In the genomic region with DNA sequence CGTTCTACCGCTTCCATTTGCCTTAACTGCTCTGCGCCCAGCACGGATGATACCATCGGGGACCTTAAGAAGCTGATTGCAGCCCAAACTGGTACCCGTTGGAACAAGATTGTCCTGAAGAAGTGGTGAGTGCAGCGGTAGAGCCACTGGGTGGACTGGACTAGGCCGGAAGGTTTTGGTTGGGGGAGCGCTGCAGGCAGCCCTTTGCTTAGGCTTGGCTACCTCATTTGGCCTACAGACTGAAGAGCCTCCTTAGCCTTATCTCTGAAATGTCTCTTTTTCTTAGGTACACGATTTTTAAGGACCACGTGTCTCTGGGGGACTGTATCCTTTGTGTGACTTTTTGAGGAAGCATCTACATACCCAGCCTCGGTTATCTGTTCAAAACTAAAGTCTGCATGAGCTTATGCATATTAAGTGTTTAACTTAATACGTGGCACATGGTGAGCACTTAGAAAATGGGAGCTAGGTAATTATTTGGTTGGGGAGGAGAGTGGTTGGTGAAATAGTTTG, we compare ENCODE assay signal across 9 cellular contexts. TPM values are rescaled to one million over a fixed set of nuclear protein-coding genes. Genes with fewer than 3 reads are reported as not detected.
DNase-seq lines count a peak whose midpoint lies in the region; ATAC-seq, FAIRE-seq and TF ChIP-seq lines count a peak whose summit lies in the region.
"Had no signal": no experiment of that assay in that cellular context is flagged by ENCODE, and none has a peak within 500 bp of the region (broad histone marks: within the 10 kb centered on the region; RNA-seq: fewer than 3 reads in every experiment).

No MANE protein-coding gene starts in this region.

- TF ChIP-seq EP300 in suprapubic skin (IDR thresholded peaks at IDR 0.05) = no peak

- peak overlapping the region; percentile 97 for H3K4me2 ChIP-seq in keratinocyte (ENCODE audit: control insufficient read depth, extremely low read depth, insufficient read depth, low read depth, low read length)

- peak overlapping the region; percentile 68 for H2AFZ ChIP-seq in keratinocyte (ENCODE audit: control insufficient read depth, low read length)

- H3K4me3 ChIP-seq in keratinocyte (ENCODE audit: control insufficient read depth in 2 of 3, extremely low read depth in 1 of 3, insufficient read depth in 2 of 3, low read depth in 1 of 3, low read length in 3 of 3) (peak overlapping the region; percentile 70 to 98 (median 97)), suprapubic skin (peak overlapping the region; percentile 96)

- peaks cover 8% of the 10 kb centered on the region in 2 experiments for H3K36me3 ChIP-seq in keratinocyte (ENCODE audit: control insufficient read depth in 2 of 2, extremely low read depth in 1 of 2, insufficient read depth in 2 of 2, low read length in 2 of 2)
- peaks cover 17% of the 10 kb centered on the region for H3K36me3 ChIP-seq in suprapubic skin

- no peaks in the 10 kb centered on the region for H3K9me1 ChIP-seq in keratinocyte (ENCODE audit: control insufficient read depth, extremely low read depth, insufficient read depth, low read length)

- H3K9me3 ChIP-seq in keratinocyte (ENCODE audit: control insufficient read depth, low read depth, low read length) (no peaks in the 10 kb centered on the region), suprapubic skin (no peaks in the 10 kb centered on the region)

- POLR2A ChIA-PET in activated CD4-positive, alpha-beta T cell treated with anti-CD3 and anti-CD28 coated beads for 36 hours (lab: Charles Lee) = interaction anchor here (0.8 kb wide), 1 partner anchor 19 kb away, joined by 3 read pairs; no protein-coding TSS in a partner anchor

- dilution Hi-C loops in keratinocyte (cut with MboI; ENCODE audit: extremely low pct_ligation_motif_present, low sequenced_read_pairs) = no loop called here

- CTCF ChIA-PET in activated CD4-positive, alpha-beta T cell treated with anti-CD3 and anti-CD28 coated beads for 36 hours (lab: Charles Lee) = interaction anchor here (0.6 to 1.3 kb wide), 3 partner anchors 16 to 205 kb away, joined by 3 read pairs; no protein-coding TSS in a partner anchor

- peak overlapping the region; percentile 98 for H3K4me3 Mint-ChIP-seq in activated CD4-positive, alpha-beta T cell treated with anti-CD3 and anti-CD28 coated beads for 36 hours
- H3K4me3 Mint-ChIP-seq in activated T-helper 17 cell treated with anti-CD3 and anti-CD28 coated beads, Interleukin-2, amount 50 U/mL, for 72 hours = peak overlapping the region; percentile 96

- H4K20me1 ChIP-seq in keratinocyte (ENCODE audit: control insufficient read depth, extremely low read depth, insufficient read depth, low read length) = no peaks in the 10 kb centered on the region

- H3K4me1 ChIP-seq in keratinocyte (ENCODE audit: control insufficient read depth, extremely low read depth, insufficient read depth, low read length) (peaks cover 6% of the 10 kb centered on the region), suprapubic skin (peaks cover 29% of the 10 kb centered on the region)

- DNase-seq in activated CD4-positive, alpha-beta T cell treated with anti-CD3 and anti-CD28 coated beads for 36 hours = no peak
- no peak for DNase-seq in activated CD4-positive, alpha-beta T cell treated with anti-CD3 and anti-CD28 coated beads for 1 hour
- no peak for DNase-seq in keratinocyte (ENCODE audit: low read depth, low spot score)
- DNase-seq in suprapubic skin (ENCODE audit: low spot score in 2 of 2) = no peak
- no peak for DNase-seq in DMS53 (lab: John Stamatoyannopoulos, UW)
- DNase-seq in NOMO-1 (lab: John Stamatoyannopoulos, UW; ENCODE audit: unreplicated experiment in 2 of 2) = no peak
- DNase-seq: NCI-H1105 treated with DMSO at 0.1 percent for 48 hours had no signal

- H3K27ac ChIP-seq in keratinocyte (ENCODE audit: control insufficient read depth, insufficient read depth, low read length) (peak overlapping the region; percentile 60), suprapubic skin (no peak overlapping the region)

- H3K79me2 ChIP-seq in keratinocyte (ENCODE audit: control insufficient read depth, insufficient read depth, low read length) = peaks cover 48% of the 10 kb centered on the region

- H3K27ac Mint-ChIP-seq in activated CD4-positive, alpha-beta T cell treated with anti-CD3 and anti-CD28 coated beads for 36 hours = peak overlapping the region; percentile 97
- peak overlapping the region; percentile 97 for H3K27ac Mint-ChIP-seq in activated T-helper 17 cell treated with anti-CD3 and anti-CD28 coated beads, Interleukin-2, amount 50 U/mL, for 72 hours

- H3K27me3 ChIP-seq in keratinocyte (ENCODE audit: control insufficient read depth, extremely low read depth, insufficient read depth, low read length) (no peaks in the 10 kb centered on the region), suprapubic skin (no peaks in the 10 kb centered on the region)

- H3K36me3 Mint-ChIP-seq in activated CD4-positive, alpha-beta T cell treated with anti-CD3 and anti-CD28 coated beads for 36 hours (ENCODE audit: low read depth) = peaks cover 26% of the 10 kb centered on the region
- peaks cover 36% of the 10 kb centered on the region for H3K36me3 Mint-ChIP-seq in activated T-helper 17 cell treated with anti-CD3 and anti-CD28 coated beads, Interleukin-2, amount 50 U/mL, for 72 hours (ENCODE audit: low read depth)

- intact Hi-C loops in activated CD4-positive, alpha-beta T cell treated with anti-CD3 and anti-CD28 coated beads for 36 hours (cut with DNase I, micrococcal nuclease) = no loop called here

- H3K27me3 Mint-ChIP-seq in activated CD4-positive, alpha-beta T cell treated with anti-CD3 and anti-CD28 coated beads for 36 hours = no peaks in the 10 kb centered on the region
- no peaks in the 10 kb centered on the region for H3K27me3 Mint-ChIP-seq in activated T-helper 17 cell treated with anti-CD3 and anti-CD28 coated beads, Interleukin-2, amount 50 U/mL, for 72 hours

- ATAC-seq in activated CD4-positive, alpha-beta T cell treated with anti-CD3 and anti-CD28 coated beads for 36 hours = no peak
- no peak for ATAC-seq in activated T-helper 17 cell treated with anti-CD3 and anti-CD28 coated beads, Interleukin-2, amount 50 U/mL, for 72 hours (replicated peaks)
- no peak for ATAC-seq in GM19455 (IDR thresholded peaks at IDR 0.05; ENCODE audit: unreplicated experiment)

- no peaks in the 10 kb centered on the region for H3K9me3 Mint-ChIP-seq in activated CD4-positive, alpha-beta T cell treated with anti-CD3 and anti-CD28 coated beads for 36 hours (ENCODE audit: low read depth)
- H3K9me3 Mint-ChIP-seq in activated T-helper 17 cell treated with anti-CD3 and anti-CD28 coated beads, Interleukin-2, amount 50 U/mL, for 72 hours = no peaks in the 10 kb centered on the region

- 38% methylated on average over 12 of the region's 13 CpGs for WGBS in suprapubic skin

- FAIRE-seq in keratinocyte (lab: Jason Lieb, UNC) = no peak

- H3K4me1 Mint-ChIP-seq in activated CD4-positive, alpha-beta T cell treated with anti-CD3 and anti-CD28 coated beads for 36 hours = peaks cover 23% of the 10 kb centered on the region
- H3K4me1 Mint-ChIP-seq in activated T-helper 17 cell treated with anti-CD3 and anti-CD28 coated beads, Interleukin-2, amount 50 U/mL, for 72 hours = peaks cover 11% of the 10 kb centered on the region

- TF ChIP-seq POLR2A in suprapubic skin (IDR thresholded peaks at IDR 0.05) = no peak

- TF ChIP-seq CTCF in keratinocyte (optimal IDR thresholded peaks at IDR 0.05 in 1 of 3, IDR thresholded peaks at IDR 0.05 in 1 of 3, conservative IDR thresholded peaks at IDR 0.05 in 1 of 3; ENCODE audit: extremely low read depth in 1 of 3, insufficient read depth in 2 of 3, low read length in 3 of 3) (no peak), suprapubic skin (IDR thresholded peaks at IDR 0.05) (no peak)

- H3K9ac ChIP-seq in keratinocyte (ENCODE audit: control insufficient read depth, extremely low read depth, insufficient read depth, low read length) = peak overlapping the region; percentile 90

RNA-seq across cellular contexts. Expression of gene UBL5, which starts 0.9 kb away (rescaled TPM):
- total RNA-seq in activated CD4-positive, alpha-beta T cell treated with anti-CD3 and anti-CD28 coated beads for 36 hours = 100 to 1,000 TPM; 214 to 327 TPM
- 100 to 1,000 TPM; 247 to 395 TPM for total RNA-seq in activated T-helper 17 cell treated with anti-CD3 and anti-CD28 coated beads, Interleukin-2, amount 50 U/mL, for 72 hours
- polyA plus RNA-seq in keratinocyte = 995 to 1,153 TPM (median 1,097 TPM) in 3 replicates
- 149 TPM for polyA plus RNA-seq in keratinocyte (2011; ENCODE audit: low read depth)
- 957 and 1,326 TPM in 2 replicates for polyA plus RNA-seq in keratinocyte (2011; cell fraction: cytosol; rRNA removed)
- 394 and 589 TPM in 2 replicates for polyA plus RNA-seq in keratinocyte (2011; cell fraction: nucleus; rRNA removed)
- 696 and 1,022 TPM in 2 replicates for polyA plus RNA-seq in keratinocyte (2012; ENCODE audit: low replicate concordance)
- polyA minus RNA-seq in keratinocyte = 77.0 to 258 TPM (median 227 TPM) in 3 replicates
- 195 TPM for polyA minus RNA-seq in keratinocyte (2011; cell fraction: cytosol; rRNA and poly(A)+ RNA removed)
- 30.7 and 54.1 TPM in 2 replicates for polyA minus RNA-seq in keratinocyte (2011; cell fraction: nucleus; rRNA and poly(A)+ RNA removed)
- 100 to 1,000 TPM; 170 to 337 (median 261) TPM for total RNA-seq in suprapubic skin

RNA-seq across cellular contexts. Expression of gene PIN1, which starts 6.5 kb away (rescaled TPM):
- total RNA-seq in activated CD4-positive, alpha-beta T cell treated with anti-CD3 and anti-CD28 coated beads for 36 hours = 10 to 100 TPM; 70.4 to 74.2 TPM
- total RNA-seq in activated T-helper 17 cell treated with anti-CD3 and anti-CD28 coated beads, Interleukin-2, amount 50 U/mL, for 72 hours = 10 to 100 TPM; 62.0 to 93.1 TPM
- 39.8 to 53.3 TPM (median 45.2 TPM) in 3 replicates for polyA plus RNA-seq in keratinocyte
- polyA plus RNA-seq in keratinocyte (2011; ENCODE audit: low read depth) = 25.7 TPM
- 18.5 and 58.6 TPM in 2 replicates for polyA plus RNA-seq in keratinocyte (2011; cell fraction: cytosol; rRNA removed)
- polyA plus RNA-seq in keratinocyte (2011; cell fraction: nucleus; rRNA removed) = 23.8 and 29.8 TPM in 2 replicates
- polyA plus RNA-seq in keratinocyte (2012; ENCODE audit: low replicate concordance) = 30.2 and 65.5 TPM in 2 replicates
- polyA minus RNA-seq in keratinocyte = 7.7 to 15.4 TPM (median 12.5 TPM) in 3 replicates
- polyA minus RNA-seq in keratinocyte (2011; cell fraction: cytosol; rRNA and poly(A)+ RNA removed) = 44.5 TPM
- 10.5 and 12.2 TPM in 2 replicates for polyA minus RNA-seq in keratinocyte (2011; cell fraction: nucleus; rRNA and poly(A)+ RNA removed)
- 10 to 100 TPM; 60.5 to 75.9 (median 65.8) TPM for total RNA-seq in suprapubic skin

RNA-seq across cellular contexts. Expression of gene FBXL12, which starts 9.7 kb away (rescaled TPM):
- total RNA-seq in activated CD4-positive, alpha-beta T cell treated with anti-CD3 and anti-CD28 coated beads for 36 hours = 10 to 100 TPM; 19.9 to 22.5 TPM
- 10 to 100 TPM; 23.6 to 27.2 TPM for total RNA-seq in activated T-helper 17 cell treated with anti-CD3 and anti-CD28 coated beads, Interleukin-2, amount 50 U/mL, for 72 hours
- polyA plus RNA-seq in keratinocyte = 12.6 to 18.2 TPM (median 17.2 TPM) in 3 replicates
- polyA plus RNA-seq in keratinocyte (2011; ENCODE audit: low read depth) = 5.2 TPM
- polyA plus RNA-seq in keratinocyte (2011; cell fraction: cytosol; rRNA removed) = 12.8 and 17.6 TPM in 2 replicates
- 36.9 and 44.1 TPM in 2 replicates for polyA plus RNA-seq in keratinocyte (2011; cell fraction: nucleus; rRNA removed)
- polyA plus RNA-seq in keratinocyte (2012; ENCODE audit: low replicate concordance) = 14.4 and 17.1 TPM in 2 replicates
- polyA minus RNA-seq in keratinocyte = 6.7 to 13.2 TPM (median 9.0 TPM) in 3 replicates
- polyA minus RNA-seq in keratinocyte (2011; cell fraction: cytosol; rRNA and poly(A)+ RNA removed) = 19.4 TPM
- polyA minus RNA-seq in keratinocyte (2011; cell fraction: nucleus; rRNA and poly(A)+ RNA removed) = 13.7 and 16.4 TPM in 2 replicates
- 10 to 100 TPM; 22.2 to 39.9 (median 29.8) TPM for total RNA-seq in suprapubic skin
